Comparison of ENCODE assay signal across 8 cellular contexts in genomic region chr1:158998781-158999161, GRCh38. TPM values are rescaled to one million over a fixed set of nuclear protein-coding genes. Genes with fewer than 3 reads are reported as not detected.
DNase-seq lines count a peak whose midpoint lies in the region; ATAC-seq and TF ChIP-seq lines count a peak whose summit lies in the region.

No MANE protein-coding gene starts in this region.

- H3K27ac Mint-ChIP-seq in activated T-helper 2 cell treated with anti-CD3 and anti-CD28 coated beads, Interferon-gamma antibody, Interleukin-2, Interleukin-4, amounts not matched to agents 10 μg/mL and 5 μg/mL and 100 μg/mL, durations not matched to agents 14 hours and 24 hours and 36 hours, result no peak overlapping the region

- H3K27ac ChIP-seq in gastroesophageal sphincter, result peak overlapping the region; percentile 69 to 91 (median 81)
- H3K27ac ChIP-seq in neutrophil, result no peak overlapping the region

- no peak for TF ChIP-seq EP300 in gastroesophageal sphincter (IDR thresholded peaks at IDR 0.05)

- H3K9me3 Mint-ChIP-seq in activated T-helper 2 cell treated with anti-CD3 and anti-CD28 coated beads, Interferon-gamma antibody, Interleukin-2, Interleukin-4, amounts not matched to agents 10 μg/mL and 5 μg/mL and 100 μg/mL, durations not matched to agents 14 hours and 24 hours and 36 hours, result peaks cover 15% of the 10 kb centered on the region

- no peaks in the 10 kb centered on the region for H3K36me3 ChIP-seq in gastroesophageal sphincter
- H3K36me3 ChIP-seq in neutrophil, result no peaks in the 10 kb centered on the region

- DNase-seq in NCI-H524 (lab: John Stamatoyannopoulos, UW) (peak; percentile 1 to 33), NCI-H524 treated with DMSO at 0.1 percent for 48 hours (lab: John Stamatoyannopoulos, UW) (no peak), NCI-H69 (lab: John Stamatoyannopoulos, UW) (peak; percentile 64)
- DNase-seq in activated T-helper 2 cell treated with anti-CD3 and anti-CD28 coated beads, Interferon-gamma antibody, Interleukin-2, Interleukin-4, amounts not matched to agents 10 μg/mL and 5 μg/mL and 100 μg/mL, durations not matched to agents 14 hours and 24 hours and 36 hours (ENCODE audit: low spot score), result peak; percentile 33

- H3K36me3 Mint-ChIP-seq in activated T-helper 2 cell treated with anti-CD3 and anti-CD28 coated beads, Interferon-gamma antibody, Interleukin-2, Interleukin-4, amounts not matched to agents 10 μg/mL and 5 μg/mL and 100 μg/mL, durations not matched to agents 14 hours and 24 hours and 36 hours (ENCODE audit: low read depth), result peaks cover 42% of the 10 kb centered on the region

- no peaks in the 10 kb centered on the region for H3K27me3 Mint-ChIP-seq in activated T-helper 2 cell treated with anti-CD3 and anti-CD28 coated beads, Interferon-gamma antibody, Interleukin-2, Interleukin-4, amounts not matched to agents 10 μg/mL and 5 μg/mL and 100 μg/mL, durations not matched to agents 14 hours and 24 hours and 36 hours (ENCODE audit: low read depth)

- H3K4me1 ChIP-seq in gastroesophageal sphincter, result peaks cover 0 to 24% (median 2%) of the 10 kb centered on the region in 3 donors
- H3K4me1 ChIP-seq in neutrophil (ENCODE audit: control insufficient read depth in 1 of 2, insufficient read depth in 1 of 2, low read depth in 1 of 2, low read length in 1 of 2), result peaks cover 7 to 10% of the 10 kb centered on the region in 2 experiments

- peak overlapping the region; percentile 40 to 45 for H3K4me3 ChIP-seq in gastroesophageal sphincter
- H3K4me3 ChIP-seq in neutrophil (ENCODE audit: low read depth in 1 of 2, low read length in 1 of 2), result peak overlapping the region in 1 of 2 experiments; percentile 12

- 6 to 9% methylated on average over 13 of the region's 13 CpGs for WGBS in gastroesophageal sphincter (ENCODE audit: low coverage in 1 of 2), 2 donors

- peaks cover 31% of the 10 kb centered on the region for H3K4me1 Mint-ChIP-seq in activated T-helper 2 cell treated with anti-CD3 and anti-CD28 coated beads, Interferon-gamma antibody, Interleukin-2, Interleukin-4, amounts not matched to agents 10 μg/mL and 5 μg/mL and 100 μg/mL, durations not matched to agents 14 hours and 24 hours and 36 hours (ENCODE audit: low read depth)

- H3K9me3 ChIP-seq in gastroesophageal sphincter (no peaks in the 10 kb centered on the region), neutrophil (no peaks in the 10 kb centered on the region)

- TF ChIP-seq CTCF in gastroesophageal sphincter (IDR thresholded peaks at IDR 0.05) (peak; percentile 75 to 85 (median 82)), neutrophil (IDR thresholded peaks at IDR 0.05) (peak; percentile 91)

- intact Hi-C loops in activated T-helper 2 cell treated with anti-CD3 and anti-CD28 coated beads, Interferon-gamma antibody, Interleukin-2, Interleukin-4, amounts not matched to agents 10 μg/mL and 5 μg/mL and 100 μg/mL, durations not matched to agents 14 hours and 24 hours and 36 hours (cut with micrococcal nuclease), result loop anchor here (1.0 to 5.0 kb wide), 6 partner anchors 10 to 796 kb away; no protein-coding TSS in a partner anchor

- ATAC-seq in HG02798 (IDR thresholded peaks at IDR 0.05; ENCODE audit: poor library complexity, unreplicated experiment) (peak; percentile 60), gastroesophageal sphincter (no peak), GM19463 (IDR thresholded peaks at IDR 0.05; ENCODE audit: unreplicated experiment) (no peak)

- peak overlapping the region; percentile 43 for H3K4me3 Mint-ChIP-seq in activated T-helper 2 cell treated with anti-CD3 and anti-CD28 coated beads, Interferon-gamma antibody, Interleukin-2, Interleukin-4, amounts not matched to agents 10 μg/mL and 5 μg/mL and 100 μg/mL, durations not matched to agents 14 hours and 24 hours and 36 hours (ENCODE audit: low read depth)

- H3K27me3 ChIP-seq in gastroesophageal sphincter, result peaks cover 7% of the 10 kb centered on the region
- no peaks in the 10 kb centered on the region for H3K27me3 ChIP-seq in neutrophil

- no peak for TF ChIP-seq POLR2A in gastroesophageal sphincter (IDR thresholded peaks at IDR 0.05)

RNA-seq across cellular contexts. Expression of gene IFI16, which starts 10.9 kb away (rescaled TPM):
- total RNA-seq in activated T-helper 2 cell treated with anti-CD3 and anti-CD28 coated beads, Interferon-gamma antibody, Interleukin-2, Interleukin-4, amounts not matched to agents 10 μg/mL and 5 μg/mL and 100 μg/mL, durations not matched to agents 14 hours and 24 hours and 36 hours, result 108 and 113 TPM in 2 replicates
- 10 to 100 TPM; 25.2 to 73.4 (median 47.5) TPM for total RNA-seq in gastroesophageal sphincter
